21 cellular contexts compared by ENCODE assay signal in the genomic region with DNA sequence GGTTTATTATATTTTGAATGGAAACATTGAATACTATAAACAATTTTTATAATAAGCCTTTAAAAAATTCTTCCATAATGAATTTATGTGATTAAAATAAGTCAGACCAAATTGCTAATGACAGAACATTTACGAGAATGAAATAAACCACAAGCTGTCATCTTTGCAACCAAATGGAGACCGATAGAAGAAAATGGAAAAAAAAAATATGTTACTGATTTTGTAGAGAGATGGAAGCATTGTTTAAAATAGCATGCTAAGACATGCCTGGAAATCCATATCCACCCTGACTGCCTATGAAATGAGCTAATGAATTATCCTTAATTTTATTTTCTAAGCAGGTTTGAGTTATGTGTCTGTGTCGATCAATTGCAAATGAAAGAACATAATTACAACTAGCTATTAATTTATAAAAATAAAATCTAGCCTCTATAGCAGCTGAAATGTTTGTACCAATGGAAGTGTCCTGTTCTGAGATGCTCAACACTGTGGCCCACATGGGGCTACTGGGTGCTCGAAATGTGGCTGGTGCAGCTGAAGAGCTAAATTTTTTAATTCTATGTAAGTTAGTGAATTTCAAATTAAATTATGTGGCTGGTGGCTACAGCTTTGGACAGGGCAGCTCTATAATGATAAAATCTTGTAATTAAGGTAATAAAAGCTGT.
"Had no signal": no experiment of that assay in that cellular context is flagged by ENCODE, and none has a peak within 500 bp of the region (broad histone marks: within the 10 kb centered on the region; RNA-seq: fewer than 3 reads in every experiment).

No MANE protein-coding gene starts in this region.

- H3K4me3 ChIP-seq: Peyer's patch had no signal

- ATAC-seq: activated CD8-positive, alpha-beta T cell treated with anti-CD3 and anti-CD28 coated beads for 36 hours had no signal

- H3K36me3 ChIP-seq: Peyer's patch had no signal

- H3K27me3 ChIP-seq: Peyer's patch had no signal

- H3K27ac Mint-ChIP-seq: activated CD8-positive, alpha-beta T cell treated with anti-CD3 and anti-CD28 coated beads for 36 hours; activated naive CD4-positive, alpha-beta T cell treated with anti-CD3 and anti-CD28 coated beads, Interleukin-2, amount 50 U/mL, for 24 hours; activated T-helper 1 cell treated with anti-CD3 and anti-CD28 coated beads, Interleukin-12 subunit alpha, Interleukin-12 subunit beta, Interleukin-2, Interleukin-4 antibody, amounts not matched to agents 30 ng/mL and 10 ng/mL and 1 ng/mL, durations not matched to agents 14 hours and 24 hours and 36 hours had no signal

- H3K9me3 Mint-ChIP-seq: central memory CD8-positive, alpha-beta T cell had no signal

- DNase-seq: activated CD4-positive, CD25-positive, alpha-beta regulatory T cell; activated CD8-positive, alpha-beta T cell treated with anti-CD3 and anti-CD28 coated beads for 36 hours; activated effector memory CD4-positive, alpha-beta T cell treated with Interleukin-2 at 50 U/mL for 16 hours; activated naive CD4-positive, alpha-beta T cell; activated T-cell treated with anti-CD3 and anti-CD28 coated beads, Interleukin-2, amount 50 U/mL, for 24 hours; aorta; MM.1S; NCI-H146; NCI-H2029; NCI-H2107; NCI-H510A treated with DMSO at 0.1 percent for 48 hours; NCI-H69; NK-92 treated with Interleukin-12 subunit alpha and Interleukin-12 subunit beta, amount 100 ng/mL, for 24 hours; OCI-M1; Peyer's patch; SHP77 treated with DMSO at 0.1 percent for 48 hours; T-helper 1 cell had no signal

- H3K27ac ChIP-seq: VCaP had no signal

- H3K4me1 ChIP-seq: Peyer's patch had no signal

- H3K27me3 Mint-ChIP-seq: activated CD8-positive, alpha-beta T cell treated with anti-CD3 and anti-CD28 coated beads for 36 hours; activated naive CD4-positive, alpha-beta T cell treated with anti-CD3 and anti-CD28 coated beads, Interleukin-2, amount 50 U/mL, for 24 hours; activated T-cell treated with anti-CD3 and anti-CD28 coated beads, Interleukin-2, amount 50 U/mL, for 24 hours; central memory CD8-positive, alpha-beta T cell had no signal

- H3K4me3 Mint-ChIP-seq: activated CD8-positive, alpha-beta T cell treated with anti-CD3 and anti-CD28 coated beads for 36 hours; activated naive CD4-positive, alpha-beta T cell treated with anti-CD3 and anti-CD28 coated beads, Interleukin-2, amount 50 U/mL, for 24 hours; activated T-cell treated with anti-CD3 and anti-CD28 coated beads, Interleukin-2, amount 50 U/mL, for 24 hours; activated T-helper 1 cell treated with anti-CD3 and anti-CD28 coated beads, Interleukin-12 subunit alpha, Interleukin-12 subunit beta, Interleukin-2, Interleukin-4 antibody, amounts not matched to agents 30 ng/mL and 10 ng/mL and 1 ng/mL, durations not matched to agents 14 hours and 24 hours and 36 hours had no signal
